In genomic region chr16:83113317-83113716, GRCh38 we compare ENCODE assay signal across 9 cellular contexts.
A peak's percentile ranks its signal among the peaks of the same experiment; 100 is the strongest.
DNase-seq lines count a peak whose midpoint lies in the region; ATAC-seq and TF ChIP-seq lines count a peak whose summit lies in the region.
"Had no signal": no experiment of that assay in that cellular context is flagged by ENCODE, and none has a peak within 500 bp of the region (broad histone marks: within the 10 kb centered on the region; RNA-seq: fewer than 3 reads in every experiment).

No MANE protein-coding gene starts in this region.

- TF ChIP-seq CTCF in endothelial cell (IDR thresholded peaks at IDR 0.05; ENCODE audit: unreplicated experiment) = peak; percentile 80
- TF ChIP-seq CTCF in neural crest cell (conservative IDR thresholded peaks at IDR 0.05) = peak; percentile 70
- TF ChIP-seq CTCF in CD8-positive, alpha-beta T cell (IDR thresholded peaks at IDR 0.05) = no peak

- in situ Hi-C loops in G401 (cut with HindIII; ENCODE audit: low sequenced_read_pairs) = no loop called here

- intact Hi-C loops in CD8-positive, alpha-beta T cell (cut with DNase I, micrococcal nuclease) = no loop called here

- H3K36me3 ChIP-seq in CD8-positive, alpha-beta T cell (ENCODE audit: insufficient read depth, low read length) = no peaks in the 10 kb centered on the region

- H3K27ac Mint-ChIP-seq in endothelial cell (ENCODE audit: unreplicated experiment) = no peak overlapping the region
- no peak overlapping the region for H3K27ac Mint-ChIP-seq in neural crest cell (ENCODE audit: unreplicated experiment)
- H3K27ac Mint-ChIP-seq in CD8-positive, alpha-beta T cell = no peak overlapping the region
- H3K27ac Mint-ChIP-seq: stimulated activated naive CD8-positive, alpha-beta T cell treated with anti-CD3 and anti-CD28 coated beads, Interleukin-15, amount 100 ng/mL, for 72 hours had no signal

- H3K4me1 Mint-ChIP-seq in endothelial cell (ENCODE audit: unreplicated experiment) (peaks cover 4% of the 10 kb centered on the region), neural crest cell (no peaks in the 10 kb centered on the region)
- no peaks in the 10 kb centered on the region for H3K4me1 Mint-ChIP-seq in CD8-positive, alpha-beta T cell (ENCODE audit: low read depth)
- H3K4me1 Mint-ChIP-seq: stimulated activated naive CD8-positive, alpha-beta T cell treated with anti-CD3 and anti-CD28 coated beads, Interleukin-15, amount 100 ng/mL, for 72 hours had no signal

- H3K27ac ChIP-seq in CD8-positive, alpha-beta T cell (ENCODE audit: low read depth, low read length) = no peak overlapping the region

- H3K4me3 Mint-ChIP-seq in endothelial cell (ENCODE audit: unreplicated experiment) = no peak overlapping the region
- H3K4me3 Mint-ChIP-seq in neural crest cell = no peak overlapping the region
- H3K4me3 Mint-ChIP-seq in CD8-positive, alpha-beta T cell = no peak overlapping the region
- H3K4me3 Mint-ChIP-seq: stimulated activated naive CD8-positive, alpha-beta T cell treated with anti-CD3 and anti-CD28 coated beads, Interleukin-15, amount 100 ng/mL, for 72 hours had no signal

- no peaks in the 10 kb centered on the region for H3K9me3 Mint-ChIP-seq in endothelial cell (ENCODE audit: unreplicated experiment)
- peaks cover 2% of the 10 kb centered on the region for H3K9me3 Mint-ChIP-seq in neural crest cell
- H3K9me3 Mint-ChIP-seq in CD8-positive, alpha-beta T cell = no peaks in the 10 kb centered on the region
- H3K9me3 Mint-ChIP-seq: stimulated activated naive CD8-positive, alpha-beta T cell treated with anti-CD3 and anti-CD28 coated beads, Interleukin-15, amount 100 ng/mL, for 72 hours had no signal

- H3K9me3 ChIP-seq in CD8-positive, alpha-beta T cell (ENCODE audit: low read length) = no peaks in the 10 kb centered on the region

- CTCF ChIA-PET in CD8-positive, alpha-beta T cell (lab: Charles Lee) = interaction anchor here (1.0 kb wide), 1 partner anchor 9 kb away, joined by 3 read pairs; no protein-coding TSS in a partner anchor

- peak; percentile 29 for DNase-seq in G401 (ENCODE audit: low spot score)
- peak; percentile 31 for DNase-seq in NCI-H1092 (lab: John Stamatoyannopoulos, UW)
- peak; percentile 55 for DNase-seq in endothelial cell (ENCODE audit: low spot score)
- peak; percentile 15 for DNase-seq in neural crest cell (ENCODE audit: low read depth, low spot score)
- no peak for DNase-seq in CD8-positive, alpha-beta T cell
- no peak for DNase-seq in stimulated activated CD4-positive, alpha-beta T cell treated with anti-CD3 and anti-CD28 coated beads, Interleukin-12 subunit alpha, Interleukin-12 subunit beta, amount 100 ng/mL, for 4 hours

- H3K36me3 Mint-ChIP-seq in endothelial cell (ENCODE audit: low read depth, unreplicated experiment) (no peaks in the 10 kb centered on the region), neural crest cell (ENCODE audit: low read depth) (no peaks in the 10 kb centered on the region)
- no peaks in the 10 kb centered on the region for H3K36me3 Mint-ChIP-seq in CD8-positive, alpha-beta T cell

- no peaks in the 10 kb centered on the region for H3K4me1 ChIP-seq in CD8-positive, alpha-beta T cell (ENCODE audit: insufficient read depth, low read length)

- ATAC-seq in CD8-positive, alpha-beta T cell = no peak
- ATAC-seq in GM21423 (IDR thresholded peaks at IDR 0.05; ENCODE audit: unreplicated experiment) (no peak), GM21619 (IDR thresholded peaks at IDR 0.05; ENCODE audit: unreplicated experiment) (no peak)
- ATAC-seq: stimulated activated naive CD8-positive, alpha-beta T cell treated with anti-CD3 and anti-CD28 coated beads, Interleukin-15, amount 100 ng/mL, for 72 hours had no signal

- H3K27me3 ChIP-seq in CD8-positive, alpha-beta T cell (ENCODE audit: insufficient read depth, low read length) = no peaks in the 10 kb centered on the region

- POLR2A ChIA-PET in CD8-positive, alpha-beta T cell (lab: Charles Lee) = no interaction called here

- H3K27me3 Mint-ChIP-seq in endothelial cell (ENCODE audit: unreplicated experiment) (peaks cover 4% of the 10 kb centered on the region), neural crest cell (ENCODE audit: low read depth) (peaks cover 59% of the 10 kb centered on the region)
- peaks cover 6% of the 10 kb centered on the region for H3K27me3 Mint-ChIP-seq in CD8-positive, alpha-beta T cell (ENCODE audit: low read depth)

- no peak overlapping the region for H3K4me3 ChIP-seq in CD8-positive, alpha-beta T cell (ENCODE audit: low read depth, low read length)

Comparison
In these comparisons a context has a peak if more than half of its experiments do, and no peak if none do; other contexts are left out.
1. DNase-seq: peak in G401 (single experiment), NCI-H1092 (single experiment), endothelial cell (single experiment) and neural crest cell (single experiment); none in CD8-positive, alpha-beta T cell (0 of 7) and stimulated activated CD4-positive, alpha-beta T cell treated with anti-CD3 and anti-CD28 coated beads, Interleukin-12 subunit alpha, Interleukin-12 subunit beta, amount 100 ng/mL, for 4 hours (single experiment).